In genomic region chr1:172320723-172321122, GRCh38 we compare ENCODE assay signal across 12 cellular contexts.
A peak's percentile ranks its signal among the peaks of the same experiment; 100 is the strongest.
DNase-seq lines count a peak whose midpoint lies in the region; ATAC-seq and TF ChIP-seq lines count a peak whose summit lies in the region.
"Had no signal": no experiment of that assay in that cellular context is flagged by ENCODE, and none has a peak within 500 bp of the region (broad histone marks: within the 10 kb centered on the region; RNA-seq: fewer than 3 reads in every experiment).

No MANE protein-coding gene starts in this region.

- H3K27ac ChIP-seq in ACC112 (ENCODE audit: low read depth, low read length) = peak overlapping the region; percentile 87
- peak overlapping the region; percentile 77 to 91 for H3K27ac ChIP-seq in coronary artery
- H3K27ac ChIP-seq: BLaER1, body of pancreas, PC-9 had no signal

- no peak overlapping the region for H3K4me3 Mint-ChIP-seq in activated T-cell treated with anti-CD3 and anti-CD28 coated beads, Interleukin-2, amount 50 U/mL, for 4 hours
- H3K4me3 Mint-ChIP-seq: naive thymus-derived CD4-positive, alpha-beta T cell had no signal

- H3K36me3 Mint-ChIP-seq in activated T-cell treated with anti-CD3 and anti-CD28 coated beads, Interleukin-2, amount 50 U/mL, for 4 hours (ENCODE audit: insufficient read depth) = no peaks in the 10 kb centered on the region
- H3K36me3 Mint-ChIP-seq: naive thymus-derived CD4-positive, alpha-beta T cell had no signal

- no peaks in the 10 kb centered on the region for H3K27me3 ChIP-seq in ACC112 (ENCODE audit: insufficient read depth, low read length)
- H3K27me3 ChIP-seq in MG63 = no peaks in the 10 kb centered on the region
- H3K27me3 ChIP-seq: BLaER1, body of pancreas had no signal

- no peaks in the 10 kb centered on the region for H3K4me1 Mint-ChIP-seq in activated T-cell treated with anti-CD3 and anti-CD28 coated beads, Interleukin-2, amount 50 U/mL, for 4 hours (ENCODE audit: low read depth)
- H3K4me1 Mint-ChIP-seq: naive thymus-derived CD4-positive, alpha-beta T cell had no signal

- H3K9me3 ChIP-seq in MG63 = no peaks in the 10 kb centered on the region
- H3K9me3 ChIP-seq: BLaER1, body of pancreas had no signal

- no peaks in the 10 kb centered on the region for H3K79me2 ChIP-seq in ACC112 (ENCODE audit: control insufficient read depth, insufficient read depth, low read length, unreplicated experiment)

- peak; percentile 49 for DNase-seq in MG63
- no peak for DNase-seq in coronary artery (ENCODE audit: low spot score)
- DNase-seq in myocyte (ENCODE audit: low read depth) = peak; percentile 21
- DNase-seq in activated T-cell treated with anti-CD3 and anti-CD28 coated beads, Interleukin-2, amount 50 U/mL, for 4 hours = no peak
- DNase-seq: body of pancreas; naive thymus-derived CD4-positive, alpha-beta T cell; PC-9 had no signal

- H3K4me3 ChIP-seq in ACC112 (ENCODE audit: low read depth, low read length) (peak overlapping the region; percentile 49), MG63 (no peak overlapping the region), coronary artery (no peak overlapping the region)
- H3K4me3 ChIP-seq: BLaER1, body of pancreas, PC-9 had no signal

- H3K4me1 ChIP-seq in ACC112 (ENCODE audit: control insufficient read depth, insufficient read depth, low read length, unreplicated experiment) = peaks cover 33% of the 10 kb centered on the region
- H3K4me1 ChIP-seq: BLaER1 had no signal

- H3K36me3 ChIP-seq in ACC112 (ENCODE audit: insufficient read depth, low read length) = no peaks in the 10 kb centered on the region
- no peaks in the 10 kb centered on the region for H3K36me3 ChIP-seq in MG63
- H3K36me3 ChIP-seq: BLaER1 had no signal

- peak overlapping the region; percentile 62 for H2AFZ ChIP-seq in ACC112 (ENCODE audit: low read length, unreplicated experiment)
- H2AFZ ChIP-seq: PC-9 had no signal

- ATAC-seq in GM18868 (IDR thresholded peaks at IDR 0.05; ENCODE audit: unreplicated experiment) (no peak), GM21619 (IDR thresholded peaks at IDR 0.05; ENCODE audit: unreplicated experiment) (no peak), HG03521 (IDR thresholded peaks at IDR 0.05; ENCODE audit: unreplicated experiment) (no peak)
- no peak for ATAC-seq in activated T-cell treated with anti-CD3 and anti-CD28 coated beads, Interleukin-2, amount 50 U/mL, for 4 hours
- ATAC-seq: body of pancreas; naive thymus-derived CD4-positive, alpha-beta T cell had no signal

- no peaks in the 10 kb centered on the region for H3K9me3 Mint-ChIP-seq in activated T-cell treated with anti-CD3 and anti-CD28 coated beads, Interleukin-2, amount 50 U/mL, for 4 hours

- no peaks in the 10 kb centered on the region for H3K27me3 Mint-ChIP-seq in activated T-cell treated with anti-CD3 and anti-CD28 coated beads, Interleukin-2, amount 50 U/mL, for 4 hours (ENCODE audit: low read depth)
- H3K27me3 Mint-ChIP-seq: naive thymus-derived CD4-positive, alpha-beta T cell had no signal

- TF ChIP-seq CTCF in coronary artery (IDR thresholded peaks at IDR 0.05) = no peak

Comparison
In these comparisons a context has a peak if more than half of its experiments do, and no peak if none do; other contexts are left out.
1. DNase-seq: peak in MG63 (single experiment) and myocyte (single experiment); none in coronary artery (single experiment) and activated T-cell treated with anti-CD3 and anti-CD28 coated beads, Interleukin-2, amount 50 U/mL, for 4 hours (single experiment).